Comparison of ENCODE assay signal across 19 cellular contexts in the genomic region with DNA sequence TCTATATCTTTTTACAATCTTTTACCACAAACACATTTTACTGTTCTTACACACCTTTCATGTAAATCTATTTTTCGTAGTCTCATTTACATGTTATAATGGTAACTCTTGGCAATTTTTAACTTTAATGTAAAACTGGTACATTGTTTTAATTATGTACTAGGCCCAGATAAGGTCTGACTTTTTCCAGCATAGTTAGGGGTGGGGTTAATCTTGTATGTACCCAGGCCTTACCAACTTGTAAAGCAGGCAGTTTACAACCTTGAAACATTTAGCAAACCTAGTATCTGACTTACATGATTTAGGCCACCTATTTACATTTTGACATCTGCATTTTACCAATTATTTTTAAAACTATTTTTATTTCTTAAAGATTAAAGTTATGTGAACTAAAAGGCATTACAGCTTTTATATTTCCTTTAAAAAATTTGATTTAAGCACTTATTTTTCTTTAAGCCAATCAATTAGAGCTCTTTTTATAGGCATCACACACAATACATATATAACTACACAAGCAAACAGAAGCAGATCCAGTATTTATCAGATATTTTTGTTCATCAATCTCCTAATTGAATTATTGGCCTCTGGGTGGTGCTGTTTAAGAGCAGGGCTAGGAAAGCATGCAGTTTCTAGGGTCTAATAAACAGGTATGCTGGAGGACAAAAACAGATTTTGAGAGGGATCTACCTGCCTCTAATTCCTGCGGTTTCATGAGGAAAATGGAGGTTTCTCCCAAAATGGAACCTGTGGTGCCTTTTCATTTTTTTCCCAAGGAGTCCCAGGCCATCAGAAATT. TPM values are rescaled to one million over a fixed set of nuclear protein-coding genes. Genes with fewer than 3 reads are reported as not detected.
DNase-seq lines count a peak whose midpoint lies in the region; ATAC-seq, FAIRE-seq and TF ChIP-seq lines count a peak whose summit lies in the region.
"Had no signal": no experiment of that assay in that cellular context is flagged by ENCODE, and none has a peak within 500 bp of the region (broad histone marks: within the 10 kb centered on the region; RNA-seq: fewer than 3 reads in every experiment).

No MANE protein-coding gene starts in this region.

- POLR2A ChIA-PET in SK-N-SH (lab: Yijun Ruan, JAX) = no interaction called here

- 72% methylated on average over 2 of the region's 2 CpGs for WGBS in SK-N-SH (ENCODE audit: low lambda C conversion rate)

- H3K36me3 ChIP-seq in SK-N-SH (replicated peaks in 1 of 2; ENCODE audit: control insufficient read depth in 1 of 2, insufficient read depth in 2 of 2, low read length in 1 of 2) (peaks cover 4 to 6% of the 10 kb centered on the region in 2 experiments), osteoblast (ENCODE audit: insufficient read depth, low read length) (no peaks in the 10 kb centered on the region), colonic mucosa (no peaks in the 10 kb centered on the region)
- H3K36me3 ChIP-seq: BE2C had no signal

- intact Hi-C loops in colonic mucosa (cut with DNase I) = no loop called here

- H3K79me2 ChIP-seq in SK-N-SH (ENCODE audit: insufficient read depth) = no peaks in the 10 kb centered on the region
- H3K79me2 ChIP-seq in osteoblast (ENCODE audit: insufficient read depth, low read length) = no peaks in the 10 kb centered on the region

- no peaks in the 10 kb centered on the region for H3K9me2 ChIP-seq in SK-N-SH

- FAIRE-seq in colon (lab: Jason Lieb, UNC) = peak; percentile 84

- no peak overlapping the region for H3K27ac ChIP-seq in SK-N-SH (ENCODE audit: low read depth in 2 of 2, low read length in 1 of 2)
- no peak overlapping the region for H3K27ac ChIP-seq in osteoblast (ENCODE audit: low read depth, low read length)
- H3K27ac ChIP-seq in colonic mucosa = no peak overlapping the region
- H3K27ac ChIP-seq: PC-9, RWPE1 had no signal

- no peak for TF ChIP-seq EP300 in SK-N-SH (IDR thresholded peaks at IDR 0.05; ENCODE audit: borderline replicate concordance in 1 of 2, low read depth in 1 of 2, low read length in 1 of 2)

- H3F3A ChIP-seq in SK-N-SH (replicated peaks; ENCODE audit: insufficient read depth) = no peaks in the 10 kb centered on the region

- H3K4me3 ChIP-seq in SK-N-SH (ENCODE audit: low read depth in 2 of 2, low read length in 1 of 2) (no peak overlapping the region), osteoblast (ENCODE audit: insufficient read depth, low read length) (no peak overlapping the region), colonic mucosa (no peak overlapping the region)
- H3K4me3 ChIP-seq: PC-9 had no signal

- CTCF ChIA-PET in SK-N-SH (lab: Yijun Ruan, JAX) = interaction anchor here (2.3 to 3.4 kb wide), 3 partner anchors 10 to 90 kb away, joined by 8 to 18 read pairs (median 8); no protein-coding TSS in a partner anchor

- H3K27me3 ChIP-seq in SK-N-SH (ENCODE audit: insufficient read depth) = no peaks in the 10 kb centered on the region
- no peaks in the 10 kb centered on the region for H3K27me3 ChIP-seq in osteoblast (ENCODE audit: insufficient read depth, low read length)
- H3K27me3 ChIP-seq in colonic mucosa = no peaks in the 10 kb centered on the region
- H3K27me3 ChIP-seq: BE2C had no signal

- no peak overlapping the region for H3K4me2 ChIP-seq in SK-N-SH
- H3K4me2 ChIP-seq in osteoblast (ENCODE audit: insufficient read depth, low read length) = no peak overlapping the region
- H3K4me2 ChIP-seq: PC-9 had no signal

- H3K9me3 ChIP-seq in SK-N-SH (peaks cover 22% of the 10 kb centered on the region; the same call in 1 of the 2 replicates), osteoblast (ENCODE audit: low read depth, low read length) (peaks cover 3% of the 10 kb centered on the region), colonic mucosa (no peaks in the 10 kb centered on the region)
- H3K9me3 ChIP-seq: BE2C had no signal

- H3K9ac ChIP-seq in SK-N-SH (no peak overlapping the region), colonic mucosa (ENCODE audit: low read depth in 2 of 2, low read length in 2 of 2) (no peak overlapping the region)

- TF ChIP-seq CTCF in SK-N-SH (IDR thresholded peaks at IDR 0.05) = peak; percentile 23; the same call in 1 of the 2 replicates
- peak; percentile 12 for TF ChIP-seq CTCF in osteoblast (IDR thresholded peaks at IDR 0.05; ENCODE audit: extremely low read depth, low read depth, low read length)
- no peak for TF ChIP-seq CTCF in colonic mucosa (IDR thresholded peaks at IDR 0.05)

- TF ChIP-seq RAD21 in SK-N-SH (IDR thresholded peaks at IDR 0.05; ENCODE audit: low read length) = no peak

- H2AFZ ChIP-seq in SK-N-SH (ENCODE audit: low read depth) (no peak overlapping the region), osteoblast (ENCODE audit: low read length) (no peak overlapping the region)
- H2AFZ ChIP-seq: PC-9 had no signal

- no peak for DNase-seq in SK-N-SH
- DNase-seq in NAMALWA (ENCODE audit: low spot score) = peak; percentile 31
- DNase-seq in osteoblast (ENCODE audit: insufficient read length, low spot score, missing footprints) = no peak
- no peak for DNase-seq in stimulated activated CD8-positive, alpha-beta memory T cell treated with anti-CD3 and anti-CD28 coated beads, Interleukin-4, amount 100 ng/mL, for 48 hours
- DNase-seq in DMS79 treated with DMSO at 0.1 percent for 48 hours (lab: John Stamatoyannopoulos, UW) = no peak
- DNase-seq in colonic mucosa = no peak
- DNase-seq: BE2C; Caco-2; CD4-positive, alpha-beta T cell; H9; NCI-H1105 treated with DMSO at 0.1 percent for 48 hours; NCI-H1694; NCI-H2081 treated with DMSO at 0.1 percent for 48 hours; NCI-H510A treated with DMSO at 0.1 percent for 48 hours; NCI-H774; PC-9 had no signal

- H4K20me1 ChIP-seq in SK-N-SH (ENCODE audit: insufficient read depth) (no peaks in the 10 kb centered on the region), osteoblast (ENCODE audit: insufficient read depth, low read length) (no peaks in the 10 kb centered on the region)

- no peak for ATAC-seq in SK-N-SH treated with all-trans-retinoic acid at 6 μM for 48 hours

- no peaks in the 10 kb centered on the region for H3K4me1 ChIP-seq in SK-N-SH (ENCODE audit: control insufficient read depth in 1 of 2, insufficient read depth in 2 of 2, low read depth in 1 of 2, low read length in 1 of 2)
- no peaks in the 10 kb centered on the region for H3K4me1 ChIP-seq in osteoblast (ENCODE audit: insufficient read depth, low read length)
- H3K4me1 ChIP-seq in colonic mucosa = no peaks in the 10 kb centered on the region
- H3K4me1 ChIP-seq: BE2C had no signal

TF ChIP-seq in SK-N-SH, 30 proteins besides CTCF, POLR2A, EP300 and RAD21:
- TF ChIP-seq GATA2 (CRISPR knock-in tag; IDR thresholded peaks at IDR 0.05) = no peak
- no peak for TF ChIP-seq CHD2 (IDR thresholded peaks at IDR 0.05; ENCODE audit: low read length, partially characterized antibody)
- TF ChIP-seq RCOR1 (IDR thresholded peaks at IDR 0.05; ENCODE audit: low read length) = no peak
- no peak for TF ChIP-seq GABPA (IDR thresholded peaks at IDR 0.05; ENCODE audit: low read depth)
- TF ChIP-seq JUND (IDR thresholded peaks at IDR 0.05) = no peak
- no peak for TF ChIP-seq POLR2AphosphoS5 (IDR thresholded peaks at IDR 0.05; ENCODE audit: low read depth, low read length)

TF ChIP-seq in SK-N-SH treated with all-trans-retinoic acid at 6 μM for 48 hours, 23 proteins besides CTCF, POLR2A, EP300 and RAD21:
- no peak for TF ChIP-seq ISL1 (CRISPR knock-in tag; IDR thresholded peaks at IDR 0.05)
- no peak for TF ChIP-seq SNAI2 (CRISPR knock-in tag; IDR thresholded peaks at IDR 0.05)
- TF ChIP-seq ZNF70 (CRISPR knock-in tag; IDR thresholded peaks at IDR 0.05) = no peak
- no peak for TF ChIP-seq PATZ1 (CRISPR knock-in tag; IDR thresholded peaks at IDR 0.05; ENCODE audit: borderline replicate concordance)
- TF ChIP-seq, protein P1, sequence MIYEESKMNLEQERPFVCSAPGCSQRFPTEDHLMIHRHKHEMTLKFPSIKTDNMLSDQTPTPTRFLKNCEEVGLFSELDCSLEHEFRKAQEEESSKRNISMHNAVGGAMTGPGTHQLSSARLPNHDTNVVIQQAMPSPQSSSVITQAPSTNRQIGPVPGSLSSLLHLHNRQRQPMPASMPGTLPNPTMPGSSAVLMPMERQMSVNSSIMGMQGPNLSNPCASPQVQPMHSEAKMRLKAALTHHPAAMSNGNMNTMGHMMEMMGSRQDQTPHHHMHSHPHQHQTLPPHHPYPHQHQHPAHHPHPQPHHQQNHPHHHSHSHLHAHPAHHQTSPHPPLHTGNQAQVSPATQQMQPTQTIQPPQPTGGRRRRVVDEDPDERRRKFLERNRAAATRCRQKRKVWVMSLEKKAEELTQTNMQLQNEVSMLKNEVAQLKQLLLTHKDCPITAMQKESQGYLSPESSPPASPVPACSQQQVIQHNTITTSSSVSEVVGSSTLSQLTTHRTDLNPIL (CRISPR knock-in tag; IDR thresholded peaks at IDR 0.05; ENCODE audit: low read depth) = no peak
- TF ChIP-seq ARNTL (CRISPR knock-in tag; IDR thresholded peaks at IDR 0.05; ENCODE audit: borderline replicate concordance, low read depth) = no peak
- TF ChIP-seq CSDC2 (CRISPR knock-in tag; IDR thresholded peaks at IDR 0.05) = no peak

RNA-seq across cellular contexts. Expression of gene CROT, which starts 19.7 kb away (rescaled TPM):
- polyA plus RNA-seq in SK-N-SH (2012; rRNA removed) = 7.9 and 11.2 TPM in 2 replicates
- polyA plus RNA-seq in SK-N-SH (2012; cell fraction: cytosol; rRNA removed) = 10.8 and 12.8 TPM in 2 replicates
- polyA plus RNA-seq in SK-N-SH (2012; cell fraction: nucleus; rRNA removed) = 7.3 and 16.5 TPM in 2 replicates
- total RNA-seq in osteoblast (14.8 and 20.0 TPM in 2 replicates), colonic mucosa (10 to 100 TPM; 13.6 to 22.6 TPM)
